In the genomic region with DNA sequence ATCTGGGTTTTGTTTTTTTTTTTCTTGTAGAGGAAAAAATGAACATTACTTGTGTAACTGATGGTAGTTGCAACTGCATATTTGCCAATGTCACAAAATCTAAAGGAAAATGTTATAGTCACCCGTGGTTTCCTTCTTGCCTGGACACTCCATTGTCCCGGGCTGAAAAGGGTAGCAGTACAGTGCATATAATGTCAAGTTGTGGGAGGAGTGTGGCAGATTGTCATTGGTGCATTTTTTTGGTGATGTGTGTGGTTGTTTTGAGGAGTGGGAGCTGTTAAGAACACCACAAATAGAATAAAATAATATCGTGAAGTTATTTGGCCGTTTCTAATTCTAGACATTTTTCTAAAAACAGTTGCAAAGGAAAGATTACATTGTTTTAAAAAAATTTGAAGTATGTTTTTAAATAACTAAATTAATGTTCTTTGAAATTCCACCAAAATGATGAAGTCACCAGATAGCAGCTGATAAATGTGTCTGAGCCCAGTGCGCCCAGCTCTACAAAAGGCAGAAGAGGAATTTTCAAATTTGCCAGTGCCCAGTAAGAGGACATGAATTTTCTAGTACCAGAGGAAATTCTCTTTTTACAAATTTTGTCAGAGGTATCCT, we compare ENCODE assay signal across 8 cellular contexts. TPM values are rescaled to one million over a fixed set of nuclear protein-coding genes. Genes with fewer than 3 reads are reported as not detected.
DNase-seq lines count a peak whose midpoint lies in the region; ATAC-seq, FAIRE-seq and TF ChIP-seq lines count a peak whose summit lies in the region.

No MANE protein-coding gene starts in this region.

- TF ChIP-seq POLR2A in Peyer's patch (IDR thresholded peaks at IDR 0.05): no peak

- H3K36me3 Mint-ChIP-seq in natural killer cell: no peaks in the 10 kb centered on the region

- peak overlapping the region; percentile 73 to 97 (median 82) for H3K4me3 ChIP-seq in Peyer's patch
- peak overlapping the region; percentile 83 for H3K4me3 ChIP-seq in ectodermal cell (ENCODE audit: insufficient read depth, low read depth, low read length)

- peaks cover 0 to 14% (median 2%) of the 10 kb centered on the region in 4 donors for H3K4me1 ChIP-seq in Peyer's patch
- peaks cover 16% of the 10 kb centered on the region for H3K4me1 ChIP-seq in ectodermal cell (ENCODE audit: control insufficient read depth, insufficient read depth, low read length)

- H3K27me3 ChIP-seq in Peyer's patch (no peaks in the 10 kb centered on the region), ectodermal cell (ENCODE audit: control insufficient read depth, insufficient read depth, low read length, poor library complexity, severe bottlenecking) (peaks cover 21% of the 10 kb centered on the region)

- H3K36me3 ChIP-seq in Peyer's patch (no peaks in the 10 kb centered on the region), ectodermal cell (ENCODE audit: control insufficient read depth, insufficient read depth, low read length) (no peaks in the 10 kb centered on the region)

- TF ChIP-seq CTCF in Peyer's patch (IDR thresholded peaks at IDR 0.05) (no peak), natural killer cell (IDR thresholded peaks at IDR 0.05) (no peak)

- H3K9me3 Mint-ChIP-seq in natural killer cell: no peaks in the 10 kb centered on the region

- H3K27me3 Mint-ChIP-seq in natural killer cell (ENCODE audit: low read depth in 2 of 2): no peaks in the 10 kb centered on the region

- H3K27ac Mint-ChIP-seq in natural killer cell: peak overlapping the region in 1 of 2 donors; percentile 71

- ATAC-seq in natural killer cell (no peak), HG03460 (IDR thresholded peaks at IDR 0.05; ENCODE audit: unreplicated experiment) (no peak), GM21717 (IDR thresholded peaks at IDR 0.05; ENCODE audit: unreplicated experiment) (no peak)

- H3K27ac ChIP-seq in Peyer's patch: peak overlapping the region in 2 of 4 donors; percentile 76 to 90
- H3K27ac ChIP-seq in ectodermal cell (ENCODE audit: insufficient read depth, low read depth, low read length, poor library complexity, severe bottlenecking): no peak overlapping the region

- H3K9me3 ChIP-seq in Peyer's patch (no peaks in the 10 kb centered on the region), ectodermal cell (ENCODE audit: control insufficient read depth, low read length) (no peaks in the 10 kb centered on the region)

- H3K4me1 Mint-ChIP-seq in natural killer cell: peaks cover 30 to 39% of the 10 kb centered on the region in 2 donors

- intact Hi-C loops in natural killer cell (cut with micrococcal nuclease): no loop called here

- peak; percentile 47 for FAIRE-seq in GM18507 (lab: Jason Lieb, UNC)

- 21 to 24% methylated on average over 3 of the region's 5 CpGs for WGBS in ectodermal cell, 2 experiments

- DNase-seq in GM18507 (ENCODE audit: extremely low spot score, insufficient read length, low read depth) (no peak), Peyer's patch (no peak), natural killer cell (no peak), NOMO-1 treated with dmso at 0.1 percent for 144 hours (lab: John Stamatoyannopoulos, UW; ENCODE audit: unreplicated experiment) (no peak)
- no peak for DNase-seq in activated CD8-positive, alpha-beta memory T cell treated with anti-CD3 and anti-CD28 coated beads for 24 hours

- peak overlapping the region; percentile 98 for H3K4me3 Mint-ChIP-seq in natural killer cell

RNA-seq across cellular contexts. Expression of a gene that starts 1.3 kb away (rescaled TPM):
- total RNA-seq in Peyer's patch (100 to 1,000 TPM in 1 of 4 donors, 10 to 100 TPM in 2, 1 to 10 TPM in 1; 9.8 to 238 (median 23.4) TPM), natural killer cell (1 to 10 TPM; 6.7 to 9.7 (median 7.8) TPM)
- polyA plus RNA-seq in ectodermal cell (2013, experiment 1 of 4): 30.8 TPM
- polyA plus RNA-seq in ectodermal cell (2013, experiment 2 of 4): 38.8 TPM
- 24.0 TPM for polyA plus RNA-seq in ectodermal cell (2013, experiment 3 of 4)
- polyA plus RNA-seq in ectodermal cell (2013, experiment 4 of 4): 26.9 TPM

RNA-seq across cellular contexts. Expression of a gene that starts 33.2 kb away (rescaled TPM):
- total RNA-seq in Peyer's patch (10 to 100 TPM in 2 of 4 donors, 1 to 10 TPM in 1, not detected in 1; 4.3 to 31.2 (median 19.3) TPM), natural killer cell (not detected)
- 8.0 TPM for polyA plus RNA-seq in ectodermal cell (2013, experiment 1 of 4)
- polyA plus RNA-seq in ectodermal cell (2013, experiment 2 of 4): 7.0 TPM
- 8.7 TPM for polyA plus RNA-seq in ectodermal cell (2013, experiment 3 of 4)
- 6.5 TPM for polyA plus RNA-seq in ectodermal cell (2013, experiment 4 of 4)

Comparison
In these comparisons a context has a peak if more than half of its experiments do, and no peak if none do; other contexts are left out.
1. RNA of a gene that starts 33.2 kb away (total RNA-seq): 4.3 to 31.2 TPM in Peyer's patch; not detected in natural killer cell; every median in the first group is over 4 times any median in the second.